ENCODE assay signal across 21 cellular contexts in the genomic region with DNA sequence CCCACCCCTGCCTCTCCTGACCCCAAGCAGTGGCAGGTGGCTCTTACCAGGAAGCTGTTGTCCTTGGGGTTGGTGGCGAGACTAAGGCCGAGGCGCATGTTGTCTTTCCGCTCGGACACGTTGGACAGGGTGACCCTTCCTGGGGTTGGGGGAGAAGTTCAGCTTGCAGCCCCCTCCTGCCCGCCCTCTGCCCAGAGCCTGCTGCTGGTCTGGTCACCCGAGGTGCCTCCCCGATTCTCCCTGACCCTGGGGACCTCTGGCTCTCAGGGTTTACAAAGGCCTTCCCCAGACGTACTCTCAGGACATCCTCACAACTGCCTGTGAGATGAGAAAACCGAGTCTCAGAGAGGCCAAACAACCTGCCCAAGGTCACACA.
DNase-seq lines count a peak whose midpoint lies in the region; ATAC-seq and TF ChIP-seq lines count a peak whose summit lies in the region.
"Had no signal": no experiment of that assay in that cellular context is flagged by ENCODE, and none has a peak within 500 bp of the region (broad histone marks: within the 10 kb centered on the region; RNA-seq: fewer than 3 reads in every experiment).

No MANE protein-coding gene starts in this region.

- H3K9me3 ChIP-seq in left ventricle myocardium inferior (replicated peaks) (no peaks in the 10 kb centered on the region), sigmoid colon (no peaks in the 10 kb centered on the region), vagina (no peaks in the 10 kb centered on the region)
- H3K9me3 ChIP-seq: adrenal gland had no signal

- H3K36me3 ChIP-seq in left ventricle myocardium inferior: no peaks in the 10 kb centered on the region
- H3K36me3 ChIP-seq in sigmoid colon: no peaks in the 10 kb centered on the region
- no peaks in the 10 kb centered on the region for H3K36me3 ChIP-seq in vagina
- H3K36me3 ChIP-seq: adrenal gland had no signal

- whole genome bisulfite sequencing in sigmoid colon, 2 donors: 84 to 88% methylated on average over 11 of the region's 11 CpGs

- TF ChIP-seq POLR2A in sigmoid colon (IDR thresholded peaks at IDR 0.05) (no peak), vagina (IDR thresholded peaks at IDR 0.05) (no peak)

- DNase-seq in activated T-cell treated with anti-CD3 and anti-CD28 coated beads, Interleukin-2, amount 50 U/mL, for 24 hours: no peak
- DNase-seq in activated T-cell treated with anti-CD3 and anti-CD28 coated beads, Interleukin-2, amount 50 U/mL, for 48 hours: no peak
- DNase-seq in left ventricle myocardium inferior (no peak), sigmoid colon (no peak), vagina (ENCODE audit: extremely low spot score in 2 of 2) (no peak)
- no peak for DNase-seq in stimulated activated CD4-positive, alpha-beta T cell treated with anti-CD3 and anti-CD28 coated beads, Interleukin-2, amount 100 ng/mL, for 24 hours
- DNase-seq in stimulated activated CD4-positive, alpha-beta T cell treated with anti-CD3 and anti-CD28 coated beads, Interleukin-2, amount 100 ng/mL, for 48 hours: no peak
- DNase-seq: adrenal gland; central memory CD4-positive, alpha-beta T cell; effector memory CD4-positive, alpha-beta T cell; immature natural killer cell; NCI-H1092 treated with DMSO at 0.1 percent for 48 hours; NCI-H2081 treated with DMSO at 0.1 percent for 48 hours; NCI-H526 treated with DMSO at 0.1 percent for 48 hours; nephron progenitor cell; SHP77 treated with DMSO at 0.1 percent for 48 hours had no signal

- intact Hi-C loops in left ventricle myocardium inferior (cut with micrococcal nuclease): no loop called here
- intact Hi-C loops in sigmoid colon (cut with DNase I): loop anchor here (2.0 kb wide), 1 partner anchor 20 kb away; no protein-coding TSS in a partner anchor
- intact Hi-C loops in vagina (cut with DNase I): no loop called here

- ATAC-seq in GM18511 (IDR thresholded peaks at IDR 0.05; ENCODE audit: unreplicated experiment): no peak
- ATAC-seq: HCT116 had no signal

- H3K9me3 Mint-ChIP-seq in activated T-cell treated with anti-CD3 and anti-CD28 coated beads, Interleukin-2, amount 50 U/mL, for 24 hours: no peaks in the 10 kb centered on the region
- H3K9me3 Mint-ChIP-seq: immature natural killer cell, memory B cell, nephron progenitor cell had no signal

- H3K4me3 ChIP-seq in left ventricle myocardium inferior: peak overlapping the region; percentile 37
- no peak overlapping the region for H3K4me3 ChIP-seq in sigmoid colon
- H3K4me3 ChIP-seq in vagina: no peak overlapping the region
- H3K4me3 ChIP-seq: adrenal gland had no signal

- H3K27me3 Mint-ChIP-seq in activated T-cell treated with anti-CD3 and anti-CD28 coated beads, Interleukin-2, amount 50 U/mL, for 24 hours: peaks cover 4% of the 10 kb centered on the region

- peaks cover 94% of the 10 kb centered on the region for H3K4me1 ChIP-seq in left ventricle myocardium inferior
- peaks cover 0 to 29% (median 23%) of the 10 kb centered on the region in 4 donors for H3K4me1 ChIP-seq in sigmoid colon
- peaks cover 33% of the 10 kb centered on the region for H3K4me1 ChIP-seq in vagina

- peak overlapping the region; percentile 91 for H3K27ac ChIP-seq in left ventricle myocardium inferior (replicated peaks)
- peak overlapping the region; percentile 42 to 66 (median 53) for H3K27ac ChIP-seq in sigmoid colon
- peak overlapping the region; percentile 7 for H3K27ac ChIP-seq in vagina
- H3K27ac ChIP-seq: C4-2B, VCaP had no signal

- H3K4me1 Mint-ChIP-seq in activated T-cell treated with anti-CD3 and anti-CD28 coated beads, Interleukin-2, amount 50 U/mL, for 24 hours (ENCODE audit: low read depth): peaks cover 7% of the 10 kb centered on the region
- H3K4me1 Mint-ChIP-seq: immature natural killer cell, memory B cell had no signal

- no peak for TF ChIP-seq CTCF in left ventricle myocardium inferior (IDR thresholded peaks at IDR 0.05; ENCODE audit: borderline replicate concordance)
- TF ChIP-seq CTCF in sigmoid colon (IDR thresholded peaks at IDR 0.05): no peak
- no peak for TF ChIP-seq CTCF in vagina (IDR thresholded peaks at IDR 0.05)

- no peaks in the 10 kb centered on the region for H3K36me3 Mint-ChIP-seq in activated T-cell treated with anti-CD3 and anti-CD28 coated beads, Interleukin-2, amount 50 U/mL, for 24 hours (ENCODE audit: low read depth)
- H3K36me3 Mint-ChIP-seq: immature natural killer cell, memory B cell had no signal

- no peak for TF ChIP-seq EP300 in sigmoid colon (IDR thresholded peaks at IDR 0.05)

- H3K27ac Mint-ChIP-seq in activated T-cell treated with anti-CD3 and anti-CD28 coated beads, Interleukin-2, amount 50 U/mL, for 24 hours: peak overlapping the region; percentile 22
- H3K27ac Mint-ChIP-seq: immature natural killer cell, memory B cell, nephron progenitor cell had no signal

- H3K4me3 Mint-ChIP-seq in activated T-cell treated with anti-CD3 and anti-CD28 coated beads, Interleukin-2, amount 50 U/mL, for 24 hours: no peak overlapping the region
- H3K4me3 Mint-ChIP-seq: immature natural killer cell, memory B cell, nephron progenitor cell had no signal

- H3K27me3 ChIP-seq in left ventricle myocardium inferior (ENCODE audit: low read depth) (no peaks in the 10 kb centered on the region), sigmoid colon (no peaks in the 10 kb centered on the region), vagina (no peaks in the 10 kb centered on the region)
- H3K27me3 ChIP-seq: adrenal gland had no signal

Comparison
In these comparisons a context has a peak if more than half of its experiments do, and no peak if none do; other contexts are left out.
1. H3K27ac ChIP-seq: peak in every context shown above with its lines; median percentile 91 in left ventricle myocardium inferior; 53 in sigmoid colon; 7 in vagina.